8 cellular contexts compared by ENCODE assay signal in the genomic region with DNA sequence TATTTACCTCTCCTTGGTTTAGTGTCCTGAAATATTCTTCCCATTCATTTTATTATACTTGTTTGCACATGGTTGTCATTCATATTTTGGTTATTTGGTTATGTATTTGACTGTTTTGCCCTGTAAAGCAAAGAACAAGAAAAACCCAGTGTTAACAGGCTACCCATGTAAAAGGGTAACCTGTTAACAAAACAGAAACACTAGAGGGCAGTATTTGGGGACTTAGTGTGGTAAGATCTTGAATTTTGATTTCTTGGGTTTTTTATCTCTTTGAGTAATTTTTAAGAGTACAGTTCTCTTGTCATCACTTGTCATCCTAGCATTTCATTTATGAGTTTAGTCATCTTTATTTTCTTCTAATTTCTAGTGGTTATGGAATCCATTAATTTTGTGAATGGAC. TPM values are rescaled to one million over a fixed set of nuclear protein-coding genes. Genes with fewer than 3 reads are reported as not detected.
A peak's percentile ranks its signal among the peaks of the same experiment; 100 is the strongest.
DNase-seq lines count a peak whose midpoint lies in the region; ATAC-seq and TF ChIP-seq lines count a peak whose summit lies in the region.

No MANE protein-coding gene starts in this region.

- no peaks in the 10 kb centered on the region for H3K27me3 ChIP-seq in cardiac muscle cell
- H3K27me3 ChIP-seq in OCI-LY3 (ENCODE audit: low read depth, low read length): no peaks in the 10 kb centered on the region
- no peaks in the 10 kb centered on the region for H3K27me3 ChIP-seq in tibial nerve

- no peak for ATAC-seq in HG03045 (IDR thresholded peaks at IDR 0.05; ENCODE audit: unreplicated experiment)
- no peak for ATAC-seq in HG02588 (IDR thresholded peaks at IDR 0.05; ENCODE audit: unreplicated experiment)

- intact Hi-C loops in cardiac septum (cut with DNase I) (no loop called here), posterior vena cava (cut with DNase I) (no loop called here)

- peak; percentile 32 to 47 for DNase-seq in cardiac muscle cell (ENCODE audit: low read depth in 1 of 2, low spot score in 1 of 2)
- DNase-seq in cardiac septum (ENCODE audit: low spot score): no peak
- DNase-seq in fibroblast of peridontal ligament (ENCODE audit: extremely low read depth): peak; percentile 53
- no peak for DNase-seq in tibial nerve (ENCODE audit: low spot score in 2 of 2)
- DNase-seq in posterior vena cava (ENCODE audit: low spot score): no peak

- no peaks in the 10 kb centered on the region for H3K79me2 ChIP-seq in OCI-LY3 (ENCODE audit: low read length)

- H3K27ac ChIP-seq in cardiac muscle cell (no peak overlapping the region), OCI-LY3 (ENCODE audit: low read length) (no peak overlapping the region), tibial nerve (no peak overlapping the region)

- H3K36me3 ChIP-seq in cardiac muscle cell (peaks cover 15% of the 10 kb centered on the region), OCI-LY3 (replicated peaks; ENCODE audit: low read depth, low read length) (no peaks in the 10 kb centered on the region), tibial nerve (peaks cover 0 to 66% (median 0%) of the 10 kb centered on the region in 3 donors)

- no peak for TF ChIP-seq EP300 in tibial nerve (IDR thresholded peaks at IDR 0.05)

- no peaks in the 10 kb centered on the region for H4K20me1 ChIP-seq in OCI-LY3 (ENCODE audit: insufficient read depth, low read length)

- H3K4me1 ChIP-seq in cardiac muscle cell (ENCODE audit: low read depth): no peaks in the 10 kb centered on the region
- H3K4me1 ChIP-seq in OCI-LY3 (ENCODE audit: low read length): no peaks in the 10 kb centered on the region
- H3K4me1 ChIP-seq in tibial nerve: no peaks in the 10 kb centered on the region

- no peaks in the 10 kb centered on the region for H3K9me3 ChIP-seq in cardiac muscle cell (ENCODE audit: low read depth)
- H3K9me3 ChIP-seq in OCI-LY3 (ENCODE audit: insufficient read depth, low read length): no peaks in the 10 kb centered on the region
- no peaks in the 10 kb centered on the region for H3K9me3 ChIP-seq in tibial nerve

- H3K9ac ChIP-seq in OCI-LY3 (ENCODE audit: low read length): no peak overlapping the region

- TF ChIP-seq CTCF in cardiac muscle cell (IDR thresholded peaks at IDR 0.05; ENCODE audit: low read depth, low read length) (peak; percentile 49), OCI-LY3 (IDR thresholded peaks at IDR 0.05; ENCODE audit: low read depth, low read length) (peak; percentile 59), tibial nerve (IDR thresholded peaks at IDR 0.05) (peak in 4 of 5 experiments; percentile 13 to 39 (median 30))

- no peak for TF ChIP-seq POLR2A in tibial nerve (IDR thresholded peaks at IDR 0.05)

- H3K4me3 ChIP-seq in cardiac muscle cell (no peak overlapping the region), OCI-LY3 (ENCODE audit: low read length) (no peak overlapping the region), tibial nerve (no peak overlapping the region)

- no peak overlapping the region for H2AFZ ChIP-seq in OCI-LY3 (ENCODE audit: low read depth, low read length)

- no peak overlapping the region for H3K4me2 ChIP-seq in OCI-LY3 (ENCODE audit: low read length)

RNA-seq across cellular contexts. Expression of gene POLL, which starts 51.3 kb away (rescaled TPM):
- total RNA-seq in cardiac muscle cell (27.6 and 28.0 TPM in 2 replicates), cardiac septum (18.8 TPM), tibial nerve (10 to 100 TPM; 27.8 to 45.7 (median 35.8) TPM), posterior vena cava (10 to 100 TPM; 13.9 to 19.1 TPM)
- polyA plus RNA-seq in cardiac muscle cell: 41.7 and 43.0 TPM in 2 replicates

RNA-seq across cellular contexts. Expression of gene DPCD, which starts 51.3 kb away (rescaled TPM):
- 120 and 257 TPM in 2 replicates for total RNA-seq in cardiac muscle cell
- polyA plus RNA-seq in cardiac muscle cell: 146 and 161 TPM in 2 replicates
- 17.5 TPM for total RNA-seq in cardiac septum
- 10 to 100 TPM in 2 of 4 donors, 1 to 10 TPM in 2; 6.0 to 28.5 (median 16.3) TPM for total RNA-seq in tibial nerve
- total RNA-seq in posterior vena cava: 10 to 100 TPM; 11.4 to 12.5 TPM

Comparison
In these comparisons a context has a peak if more than half of its experiments do, and no peak if none do; other contexts are left out.
1. DNase-seq: peak in cardiac muscle cell (2 of 2) and fibroblast of peridontal ligament (single experiment); none in cardiac septum (single experiment), tibial nerve (0 of 2) and posterior vena cava (single experiment).
2. Peak in every context shown above with its lines, with median percentiles within 50 percentile points of each other: CTCF ChIP-seq.